27 cellular contexts compared by ENCODE assay signal in the genomic region with DNA sequence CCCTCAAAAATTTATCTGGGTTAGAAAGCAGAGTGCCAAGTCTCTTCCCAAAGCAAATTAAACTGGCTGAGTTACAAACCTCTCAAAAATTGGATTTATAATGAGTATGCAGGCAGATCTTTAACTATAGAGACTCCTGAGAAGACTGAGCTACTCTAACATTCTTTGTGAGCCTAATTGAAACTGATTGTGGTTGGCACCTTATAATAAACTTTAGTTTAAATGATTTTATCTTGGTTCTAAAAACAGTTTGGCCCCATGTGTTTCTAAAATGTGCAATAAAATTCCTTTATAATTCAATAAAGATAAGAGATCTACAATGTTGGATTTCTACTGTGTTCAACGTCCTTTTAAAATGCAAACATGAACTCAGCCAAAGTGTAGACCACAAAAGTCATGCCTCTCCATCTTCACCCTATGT.
"Had no signal": no experiment of that assay in that cellular context is flagged by ENCODE, and none has a peak within 500 bp of the region (broad histone marks: within the 10 kb centered on the region; RNA-seq: fewer than 3 reads in every experiment).

No MANE protein-coding gene starts in this region.

- H3K4me1 Mint-ChIP-seq: activated naive CD8-positive, alpha-beta T cell treated with anti-CD3 and anti-CD28 coated beads, Interleukin-2, amount 50 U/mL, for 24 hours; T-cell had no signal

- H3K4me3 ChIP-seq: ascending aorta, breast epithelium, K562 had no signal

- H3K27me3 Mint-ChIP-seq: activated CD8-positive, alpha-beta T cell treated with anti-CD3 and anti-CD28 coated beads for 36 hours; activated naive CD8-positive, alpha-beta T cell treated with anti-CD3 and anti-CD28 coated beads, Interleukin-2, amount 50 U/mL, for 24 hours; T-cell had no signal

- DNase-seq: activated CD4-positive, CD25-positive, alpha-beta regulatory T cell; activated CD8-positive, alpha-beta memory T cell treated with anti-CD3 and anti-CD28 coated beads, Interleukin-2, amount 50 U/mL, for 48 hours; activated CD8-positive, alpha-beta T cell treated with anti-CD3 and anti-CD28 coated beads for 36 hours; activated naive CD4-positive, alpha-beta T cell treated with anti-CD3 and anti-CD28 coated beads, Interleukin-2, amount 50 U/mL, for 16 hours; activated naive CD8-positive, alpha-beta T cell treated with anti-CD3 and anti-CD28 coated beads, Interleukin-2, amount 50 U/mL, for 24 hours; activated T-cell treated with anti-CD3 and anti-CD28 coated beads, Interleukin-2, amount 50 U/mL, for 1 hour; amniotic stem cell; caudate nucleus; Karpas-422; NCI-H1048; NCI-H146; NCI-H1930; NCI-H2107; NCI-H2171 treated with DMSO at 0.1 percent for 48 hours; NCI-H345; NCI-H510A; NCI-H526 treated with DMSO at 0.1 percent for 48 hours; NCI-H82; RPMI8226; T-cell; T-helper 2 cell; T1000 had no signal

- H3K27me3 ChIP-seq: ascending aorta, breast epithelium had no signal

- H3K4me1 ChIP-seq: ascending aorta, breast epithelium had no signal

- H3K9me3 Mint-ChIP-seq: activated CD8-positive, alpha-beta T cell treated with anti-CD3 and anti-CD28 coated beads for 36 hours; activated naive CD8-positive, alpha-beta T cell treated with anti-CD3 and anti-CD28 coated beads, Interleukin-2, amount 50 U/mL, for 24 hours had no signal

- H3K36me3 ChIP-seq: ascending aorta, breast epithelium had no signal

- H3K36me3 Mint-ChIP-seq: T-cell had no signal

- ATAC-seq: activated CD8-positive, alpha-beta T cell treated with anti-CD3 and anti-CD28 coated beads for 36 hours; activated naive CD8-positive, alpha-beta T cell treated with anti-CD3 and anti-CD28 coated beads, Interleukin-2, amount 50 U/mL, for 24 hours; K562; Right ventricle myocardium inferior; T-cell had no signal

- H3K9me3 ChIP-seq: ascending aorta, breast epithelium had no signal

- H3K27ac ChIP-seq: ascending aorta, breast epithelium, VCaP had no signal

- H3K27ac Mint-ChIP-seq: activated CD8-positive, alpha-beta T cell treated with anti-CD3 and anti-CD28 coated beads for 36 hours; activated naive CD8-positive, alpha-beta T cell treated with anti-CD3 and anti-CD28 coated beads, Interleukin-2, amount 50 U/mL, for 24 hours; T-cell had no signal

- H3K4me3 Mint-ChIP-seq: activated CD8-positive, alpha-beta T cell treated with anti-CD3 and anti-CD28 coated beads for 36 hours; activated naive CD8-positive, alpha-beta T cell treated with anti-CD3 and anti-CD28 coated beads, Interleukin-2, amount 50 U/mL, for 24 hours; T-cell had no signal
